8 cellular contexts compared by ENCODE assay signal in genomic region chr2:218658671-218659257, GRCh38. TPM values are rescaled to one million over a fixed set of nuclear protein-coding genes. Genes with fewer than 3 reads are reported as not detected.
A peak's percentile ranks its signal among the peaks of the same experiment; 100 is the strongest.
DNase-seq lines count a peak whose midpoint lies in the region; ATAC-seq and TF ChIP-seq lines count a peak whose summit lies in the region.

No MANE protein-coding gene starts in this region.

- H3K4me2 ChIP-seq in GM23248 (ENCODE audit: unreplicated experiment) (peak overlapping the region; percentile 90), Karpas-422 (ENCODE audit: low read depth, low read length, poor library complexity, severe bottlenecking) (peak overlapping the region; percentile 89)

- no peaks in the 10 kb centered on the region for H3K9me3 ChIP-seq in GM23248 (ENCODE audit: low read depth)
- no peaks in the 10 kb centered on the region for H3K9me3 ChIP-seq in Karpas-422 (ENCODE audit: low read length)
- H3K9me3 ChIP-seq in right lobe of liver: no peaks in the 10 kb centered on the region

- in situ Hi-C loops in GM23248 (cut with MboI): no loop called here

- peak in 3 of 4 donors; percentile 1 to 22 (median 13) for ATAC-seq in right lobe of liver

- H3K9me2 ChIP-seq in GM23248 (ENCODE audit: insufficient read depth): no peaks in the 10 kb centered on the region
- H3K9me2 ChIP-seq in Karpas-422 (replicated peaks; ENCODE audit: insufficient read depth, low read length): no peaks in the 10 kb centered on the region

- 2 to 6% methylated on average over 27 of the region's 27 CpGs for WGBS in GM23248 (ENCODE audit: low coverage in 1 of 2, low lambda C conversion rate in 2 of 2, missing lambda C conversion rate in 2 of 2), 2 experiments
- 3% methylated on average over 10 of the region's 27 CpGs for WGBS in right lobe of liver (ENCODE audit: insufficient coverage, low coverage, low lambda C conversion rate, missing lambda C conversion rate)

- H3K4me1 ChIP-seq in GM23248 (ENCODE audit: insufficient read depth) (peaks cover 4% of the 10 kb centered on the region; the same call in 1 of the 2 replicates), Karpas-422 (ENCODE audit: low read length) (peaks cover 23% of the 10 kb centered on the region), right lobe of liver (peaks cover 0 to 18% (median 3%) of the 10 kb centered on the region in 4 donors)

- H3K36me3 ChIP-seq in GM23248 (ENCODE audit: low read depth) (peaks cover 14% of the 10 kb centered on the region; the same call in 1 of the 2 replicates), Karpas-422 (ENCODE audit: insufficient read depth, low read length) (peaks cover 43% of the 10 kb centered on the region; the same call in 1 of the 2 replicates), right lobe of liver (peaks cover 0 to 49% (median 12%) of the 10 kb centered on the region in 4 donors)

- TF ChIP-seq POLR2A in right lobe of liver (IDR thresholded peaks at IDR 0.05): no peak

- DNase-seq in NCI-H345 (lab: John Stamatoyannopoulos, UW): peak; percentile 20
- DNase-seq in NCI-H345 treated with DMSO at 0.1 percent for 48 hours (lab: John Stamatoyannopoulos, UW; ENCODE audit: unreplicated experiment): no peak
- DNase-seq in GM23248: peak; percentile 80
- peak; percentile 80 for DNase-seq in Karpas-422
- DNase-seq in T-helper 2 cell: peak in 4 of 5 experiments; percentile 18 to 48 (median 26)
- DNase-seq in central memory CD4-positive, alpha-beta T cell: peak; percentile 14
- DNase-seq in right lobe of liver: no peak
- peak; percentile 71 for DNase-seq in stimulated activated CD8-positive, alpha-beta memory T cell treated with anti-CD3 and anti-CD28 coated beads, Interleukin-4, amount 100 ng/mL, for 48 hours

- H4K20me1 ChIP-seq in GM23248 (ENCODE audit: insufficient read depth) (no peaks in the 10 kb centered on the region), Karpas-422 (ENCODE audit: insufficient read depth, low read depth, low read length) (no peaks in the 10 kb centered on the region)

- peak overlapping the region; percentile 94 for H2AFZ ChIP-seq in GM23248
- H2AFZ ChIP-seq in Karpas-422 (ENCODE audit: low read length): peak overlapping the region; percentile 70; the same call in 1 of the 2 replicates

- TF ChIP-seq CTCF in right lobe of liver (IDR thresholded peaks at IDR 0.05): peak; percentile 7 to 26 (median 12)

- 0 out of 2 replicates have a peak overlapping the region, but pooled peaks have one; percentile 10 for H3K27ac ChIP-seq in GM23248
- peak overlapping the region; percentile 55; the same call in 1 of the 2 replicates for H3K27ac ChIP-seq in Karpas-422 (ENCODE audit: low read length)
- peak overlapping the region in 2 of 3 donors; percentile 8 to 42 for H3K27ac ChIP-seq in right lobe of liver

- H3K79me2 ChIP-seq in GM23248 (ENCODE audit: insufficient read depth) (peaks cover 68% of the 10 kb centered on the region), Karpas-422 (ENCODE audit: low read length) (peaks cover 44% of the 10 kb centered on the region)

- H3K9ac ChIP-seq in GM23248 (peak overlapping the region; percentile 73), Karpas-422 (ENCODE audit: low read length) (peak overlapping the region; percentile 88)

- H3K27me3 ChIP-seq in GM23248 (replicated peaks; ENCODE audit: insufficient read depth): no peaks in the 10 kb centered on the region
- no peaks in the 10 kb centered on the region for H3K27me3 ChIP-seq in Karpas-422 (ENCODE audit: low read length)
- no peaks in the 10 kb centered on the region for H3K27me3 ChIP-seq in right lobe of liver

- H3F3A ChIP-seq in GM23248 (ENCODE audit: insufficient read depth): peaks cover 11% of the 10 kb centered on the region; the same call in 1 of the 2 replicates

- peak overlapping the region; percentile 89 for H3K4me3 ChIP-seq in GM23248
- peak overlapping the region; percentile 87 for H3K4me3 ChIP-seq in Karpas-422 (ENCODE audit: low read length)
- peak overlapping the region; percentile 70 to 97 (median 72) for H3K4me3 ChIP-seq in right lobe of liver

- intact Hi-C loops in right lobe of liver (cut with DNase I): loop anchor here in 1 of 2 donors (10.0 kb wide), 1 partner anchor 254 kb away; no protein-coding TSS in a partner anchor

RNA-seq across cellular contexts. Expression of gene ZNF142, which starts 0.7 kb away (rescaled TPM):
- total RNA-seq in GM23248 (2014; rRNA removed; shearing (Covaris generic)): 7.8 and 8.5 TPM in 2 replicates
- 6.6 and 11.5 TPM in 2 replicates for polyA plus RNA-seq in GM23248 (2016; fragmentation: Nextera tagmentation; extraction: Ambion mirVana)
- total RNA-seq in Karpas-422 (2014; rRNA removed; shearing (Covaris generic); ENCODE audit: low replicate concordance): 21.2 and 21.3 TPM in 2 replicates
- 10 to 100 TPM in 2 of 6 experiments, 1 to 10 TPM in 4; 7.1 to 12.5 (median 7.5) TPM for total RNA-seq in right lobe of liver

RNA-seq across cellular contexts. Expression of gene BCS1L, which starts 0.7 kb away (rescaled TPM):
- total RNA-seq in GM23248 (2014; rRNA removed; shearing (Covaris generic)): 30.9 and 56.1 TPM in 2 replicates
- 39.9 and 44.2 TPM in 2 replicates for polyA plus RNA-seq in GM23248 (2016; fragmentation: Nextera tagmentation; extraction: Ambion mirVana)
- total RNA-seq in Karpas-422 (2014; rRNA removed; shearing (Covaris generic); ENCODE audit: low replicate concordance): 23.5 and 26.2 TPM in 2 replicates
- 10 to 100 TPM; 19.7 to 34.1 (median 28.0) TPM for total RNA-seq in right lobe of liver

RNA-seq across cellular contexts. Expression of gene RNF25, which starts 13.0 kb away (rescaled TPM):
- total RNA-seq in GM23248 (2014; rRNA removed; shearing (Covaris generic)): 31.7 and 37.4 TPM in 2 replicates
- polyA plus RNA-seq in GM23248 (2016; fragmentation: Nextera tagmentation; extraction: Ambion mirVana): 37.8 and 41.1 TPM in 2 replicates
- total RNA-seq in Karpas-422 (2014; rRNA removed; shearing (Covaris generic); ENCODE audit: low replicate concordance): 17.5 and 27.3 TPM in 2 replicates
- total RNA-seq in right lobe of liver: 10 to 100 TPM in 1 of 6 experiments, 1 to 10 TPM in 5; 7.7 to 11.1 (median 9.1) TPM

RNA-seq across cellular contexts. Expression of gene STK36, which starts 13.1 kb away (rescaled TPM):
- 17.5 and 24.5 TPM in 2 replicates for total RNA-seq in GM23248 (2014; rRNA removed; shearing (Covaris generic))
- polyA plus RNA-seq in GM23248 (2016; fragmentation: Nextera tagmentation; extraction: Ambion mirVana): 19.2 and 22.2 TPM in 2 replicates
- 31.0 and 33.5 TPM in 2 replicates for total RNA-seq in Karpas-422 (2014; rRNA removed; shearing (Covaris generic); ENCODE audit: low replicate concordance)
- 10 to 100 TPM in 5 of 6 experiments, 1 to 10 TPM in 1; 9.2 to 14.0 (median 12.7) TPM for total RNA-seq in right lobe of liver

RNA-seq across cellular contexts. Expression of gene PLCD4, which starts 51.1 kb away (rescaled TPM):
- 0.51 and 1.3 TPM in 2 replicates for total RNA-seq in GM23248 (2014; rRNA removed; shearing (Covaris generic))
- polyA plus RNA-seq in GM23248 (2016; fragmentation: Nextera tagmentation; extraction: Ambion mirVana): 1.6 TPM in 2 replicates
- 0.43 TPM in 1 of 2 replicates, not detected in the other for total RNA-seq in Karpas-422 (2014; rRNA removed; shearing (Covaris generic); ENCODE audit: low replicate concordance)
- total RNA-seq in right lobe of liver: under 1 TPM; 0.31 to 0.95 (median 0.56) TPM

Comparison
In these comparisons a context has a peak if more than half of its experiments do, and no peak if none do; other contexts are left out.
1. DNase-seq: peak in NCI-H345 (single experiment), GM23248 (single experiment), Karpas-422 (single experiment), T-helper 2 cell (4 of 5), central memory CD4-positive, alpha-beta T cell (single experiment) and stimulated activated CD8-positive, alpha-beta memory T cell treated with anti-CD3 and anti-CD28 coated beads, Interleukin-4, amount 100 ng/mL, for 48 hours (single experiment); none in NCI-H345 treated with DMSO at 0.1 percent for 48 hours (single experiment) and right lobe of liver (0 of 3).
2. Peak in every context shown above with its lines, with median percentiles within 50 percentile points of each other: H3K27ac ChIP-seq and H3K4me3 ChIP-seq.